In the genomic region with DNA sequence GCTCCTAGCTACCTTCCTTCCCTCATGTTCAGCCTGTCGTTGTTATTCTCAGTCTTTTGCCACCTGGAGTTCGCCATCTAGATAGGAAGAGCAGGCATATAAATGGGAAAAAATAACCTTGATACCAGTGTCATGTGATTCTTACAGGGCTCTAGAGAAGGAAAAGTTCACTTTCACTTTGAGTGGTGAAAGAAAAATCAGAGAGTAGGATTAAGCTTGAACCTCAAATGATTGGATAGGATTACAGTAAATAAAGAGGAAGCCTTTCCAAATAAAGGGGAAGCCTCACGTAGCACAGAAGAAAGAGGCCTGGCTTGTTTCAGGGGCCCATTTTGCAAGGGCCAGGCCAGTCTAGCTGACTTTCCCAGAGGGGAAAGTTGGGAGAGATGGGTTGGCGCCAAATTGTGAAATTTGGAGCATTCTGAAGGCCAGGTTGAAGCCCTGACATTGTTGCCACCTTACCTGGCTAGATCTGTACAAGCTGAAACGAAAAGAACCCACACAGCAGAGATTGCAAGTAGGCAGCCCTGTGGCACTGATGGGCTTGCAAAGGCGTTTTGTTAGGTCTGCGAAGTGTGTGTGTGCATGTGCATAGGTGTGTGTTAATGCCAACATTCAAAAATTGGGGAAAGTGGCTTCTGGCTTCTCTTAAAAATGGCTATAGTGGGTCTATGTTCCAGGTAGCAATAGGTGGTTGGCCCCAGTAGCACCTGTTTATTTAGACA, we compare ENCODE assay signal across 17 cellular contexts. TPM values are rescaled to one million over a fixed set of nuclear protein-coding genes. Genes with fewer than 3 reads are reported as not detected.
DNase-seq lines count a peak whose midpoint lies in the region; ATAC-seq and TF ChIP-seq lines count a peak whose summit lies in the region.
"Had no signal": no experiment of that assay in that cellular context is flagged by ENCODE, and none has a peak within 500 bp of the region (broad histone marks: within the 10 kb centered on the region; RNA-seq: fewer than 3 reads in every experiment).

No MANE protein-coding gene starts in this region.

- no peak for ATAC-seq in CD8-positive, alpha-beta T cell
- ATAC-seq in HG03571 (IDR thresholded peaks at IDR 0.05; ENCODE audit: unreplicated experiment) (no peak), HG03565 (IDR thresholded peaks at IDR 0.05; ENCODE audit: unreplicated experiment) (no peak)

- TF ChIP-seq CTCF in CD8-positive, alpha-beta T cell (IDR thresholded peaks at IDR 0.05) = no peak
- TF ChIP-seq CTCF in esophagus muscularis mucosa (IDR thresholded peaks at IDR 0.05) (no peak), neutrophil (IDR thresholded peaks at IDR 0.05) (no peak)

- intact Hi-C loops in CD8-positive, alpha-beta T cell (cut with DNase I, micrococcal nuclease) = loop anchor here in 1 of 2 experiments (5.0 kb wide), 1 partner anchor 333 kb away; no protein-coding TSS in a partner anchor
- intact Hi-C loops in esophagus muscularis mucosa (cut with DNase I) = loop anchor here (5.0 kb wide), 1 partner anchor 72 kb away; no protein-coding TSS in a partner anchor

- H3K27me3 ChIP-seq in CD8-positive, alpha-beta T cell (ENCODE audit: insufficient read depth, low read length) = no peaks in the 10 kb centered on the region
- H3K27me3 ChIP-seq in esophagus muscularis mucosa (no peaks in the 10 kb centered on the region), neutrophil (no peaks in the 10 kb centered on the region)

- H3K27ac Mint-ChIP-seq in CD8-positive, alpha-beta T cell = peak overlapping the region; percentile 46

- 72% methylated on average over 7 of the region's 7 CpGs for WGBS in esophagus muscularis mucosa

- H3K4me3 Mint-ChIP-seq in CD8-positive, alpha-beta T cell = no peak overlapping the region
- H3K4me3 Mint-ChIP-seq: brain, immature natural killer cell had no signal

- peaks cover 3% of the 10 kb centered on the region for H3K4me1 Mint-ChIP-seq in CD8-positive, alpha-beta T cell (ENCODE audit: low read depth)
- H3K4me1 Mint-ChIP-seq: brain, immature natural killer cell had no signal

- POLR2A ChIA-PET in CD8-positive, alpha-beta T cell (lab: Charles Lee) = no interaction called here

- peaks cover 92% of the 10 kb centered on the region for H3K36me3 Mint-ChIP-seq in CD8-positive, alpha-beta T cell

- DNase-seq in CD8-positive, alpha-beta T cell = no peak
- peak; percentile 24 for DNase-seq in NOMO-1 treated with DMSO at 0.1 percent for 48 hours (lab: John Stamatoyannopoulos, UW; ENCODE audit: unreplicated experiment)
- DNase-seq in esophagus muscularis mucosa (ENCODE audit: extremely low spot score) = no peak
- no peak for DNase-seq in NCI-H2107 (lab: John Stamatoyannopoulos, UW)
- DNase-seq: activated CD4-positive, alpha-beta T cell treated with anti-CD3 and anti-CD28 coated beads for 1 hour; C1 segment of cervical spinal cord; effector memory CD4-positive, alpha-beta T cell; immature natural killer cell; T-helper 1 cell; trophoblast cell had no signal

- H3K27me3 Mint-ChIP-seq in CD8-positive, alpha-beta T cell (ENCODE audit: low read depth) = no peaks in the 10 kb centered on the region
- H3K27me3 Mint-ChIP-seq: brain had no signal

- H3K9me3 ChIP-seq in CD8-positive, alpha-beta T cell (ENCODE audit: low read length) = no peaks in the 10 kb centered on the region
- H3K9me3 ChIP-seq in esophagus muscularis mucosa (no peaks in the 10 kb centered on the region), neutrophil (no peaks in the 10 kb centered on the region)

- no peak for TF ChIP-seq EP300 in esophagus muscularis mucosa (IDR thresholded peaks at IDR 0.05)

- no peak overlapping the region for H3K27ac ChIP-seq in CD8-positive, alpha-beta T cell (ENCODE audit: low read depth, low read length)
- H3K27ac ChIP-seq in esophagus muscularis mucosa (replicated peaks in 1 of 4) = peak overlapping the region; percentile 14 to 41 (median 40)
- H3K27ac ChIP-seq in neutrophil = peak overlapping the region; percentile 41

- no peak overlapping the region for H3K4me3 ChIP-seq in CD8-positive, alpha-beta T cell (ENCODE audit: low read depth, low read length)
- H3K4me3 ChIP-seq in esophagus muscularis mucosa (no peak overlapping the region), neutrophil (ENCODE audit: low read depth in 1 of 2, low read length in 1 of 2) (no peak overlapping the region)

- peaks cover 76% of the 10 kb centered on the region for H3K36me3 ChIP-seq in CD8-positive, alpha-beta T cell (ENCODE audit: insufficient read depth, low read length)
- peaks cover 54 to 97% (median 87%) of the 10 kb centered on the region in 4 donors for H3K36me3 ChIP-seq in esophagus muscularis mucosa
- H3K36me3 ChIP-seq in neutrophil = peaks cover 91% of the 10 kb centered on the region

- H3K9me3 Mint-ChIP-seq in CD8-positive, alpha-beta T cell = no peaks in the 10 kb centered on the region
- H3K9me3 Mint-ChIP-seq: brain, immature natural killer cell had no signal

- no peak for TF ChIP-seq POLR2A in esophagus muscularis mucosa (IDR thresholded peaks at IDR 0.05; ENCODE audit: low read depth)

- no peaks in the 10 kb centered on the region for H3K4me1 ChIP-seq in CD8-positive, alpha-beta T cell (ENCODE audit: insufficient read depth, low read length)
- peaks cover 0 to 17% (median 8%) of the 10 kb centered on the region in 4 donors for H3K4me1 ChIP-seq in esophagus muscularis mucosa
- peaks cover 0 to 3% of the 10 kb centered on the region in 2 experiments for H3K4me1 ChIP-seq in neutrophil (ENCODE audit: control insufficient read depth in 1 of 2, insufficient read depth in 1 of 2, low read depth in 1 of 2, low read length in 1 of 2)

- CTCF ChIA-PET in CD8-positive, alpha-beta T cell (lab: Charles Lee) = interaction anchor here (0.7 to 2.2 kb wide), 4 partner anchors 9 to 846 kb away, joined by 3 to 6 read pairs (median 4); no protein-coding TSS in a partner anchor

RNA-seq across cellular contexts. Expression of gene TMC6, which starts 38.8 kb away (rescaled TPM):
- 100 to 1,000 TPM; 518 to 535 TPM for total RNA-seq in CD8-positive, alpha-beta T cell
- 10 to 100 TPM; 14.4 to 21.4 (median 18.5) TPM for total RNA-seq in esophagus muscularis mucosa

RNA-seq across cellular contexts. Expression of gene TMC8, which starts 40.9 kb away (rescaled TPM):
- total RNA-seq in CD8-positive, alpha-beta T cell = 100 to 1,000 TPM; 312 to 315 TPM
- 1 to 10 TPM; 1.3 to 5.3 (median 2.3) TPM for total RNA-seq in esophagus muscularis mucosa
- total RNA-seq: Daoy had no signal

RNA-seq across cellular contexts. Expression of gene C17orf99, which starts 56.5 kb away (rescaled TPM):
- not detected for total RNA-seq in CD8-positive, alpha-beta T cell
- total RNA-seq in esophagus muscularis mucosa = not detected
- total RNA-seq: Daoy, NCI-H460, osteocyte had no signal

Comparison
In these comparisons a context has a peak if more than half of its experiments do, and no peak if none do; other contexts are left out.
1. RNA of gene TMC6, which starts 38.8 kb away (total RNA-seq): 518 to 535 TPM in CD8-positive, alpha-beta T cell; 14.4 to 21.4 TPM in esophagus muscularis mucosa; every median in the first group is over 10 times any median in the second.
2. RNA of gene TMC8, which starts 40.9 kb away (total RNA-seq): 312 to 315 TPM in CD8-positive, alpha-beta T cell; 1.3 to 5.3 TPM in esophagus muscularis mucosa; every median in the first group is over 10 times any median in the second.